ENCODE assay signal across 14 cellular contexts in genomic region chr15:70523192-70523591, GRCh38.
DNase-seq lines count a peak whose midpoint lies in the region; ATAC-seq and TF ChIP-seq lines count a peak whose summit lies in the region.
"Had no signal": no experiment of that assay in that cellular context is flagged by ENCODE, and none has a peak within 500 bp of the region (broad histone marks: within the 10 kb centered on the region; RNA-seq: fewer than 3 reads in every experiment).

No MANE protein-coding gene starts in this region.

- peaks cover 3% of the 10 kb centered on the region for H3K36me3 Mint-ChIP-seq in activated CD4-positive, alpha-beta T cell treated with anti-CD3 and anti-CD28 coated beads for 36 hours (ENCODE audit: low read depth)
- peaks cover 2% of the 10 kb centered on the region for H3K36me3 Mint-ChIP-seq in activated CD4-positive, alpha-beta T cell treated with anti-CD3 and anti-CD28 coated beads, Interleukin-2, amount 10 ng/mL, durations not matched to agents 24 days and 14 days (ENCODE audit: low read depth)
- H3K36me3 Mint-ChIP-seq in H9 (ENCODE audit: insufficient read depth in 1 of 3, low read depth in 3 of 3) = no peaks in the 10 kb centered on the region
- H3K36me3 Mint-ChIP-seq in glutamatergic neuron (ENCODE audit: unreplicated experiment) = peaks cover 9% of the 10 kb centered on the region

- H3K4me2 ChIP-seq in H9 (ENCODE audit: insufficient read depth, insufficient read length, low read length) = no peak overlapping the region

- H3K36me3 ChIP-seq in spleen = no peaks in the 10 kb centered on the region

- H2BK20ac ChIP-seq in H9 (ENCODE audit: low read depth, low read length, poor library complexity, severe bottlenecking) = no peak overlapping the region

- H2AK5ac ChIP-seq in H9 (ENCODE audit: insufficient read length, low read length) = no peak overlapping the region

- no peak overlapping the region for H2BK15ac ChIP-seq in H9 (ENCODE audit: low read depth, low read length)

- H4K8ac ChIP-seq in H9 (replicated peaks; ENCODE audit: insufficient read length, low read depth, low read length) = no peak overlapping the region

- POLR2A ChIA-PET in activated CD4-positive, alpha-beta T cell treated with anti-CD3 and anti-CD28 coated beads for 36 hours (lab: Charles Lee) = no interaction called here

- H3K14ac ChIP-seq in H9 (ENCODE audit: insufficient read depth, low read length) = no peak overlapping the region

- peaks cover 2% of the 10 kb centered on the region for H3K9me3 Mint-ChIP-seq in activated CD4-positive, alpha-beta T cell treated with anti-CD3 and anti-CD28 coated beads for 36 hours (ENCODE audit: low read depth)
- peaks cover 2% of the 10 kb centered on the region for H3K9me3 Mint-ChIP-seq in activated CD4-positive, alpha-beta T cell treated with anti-CD3 and anti-CD28 coated beads, Interleukin-2, amount 10 ng/mL, durations not matched to agents 24 days and 14 days
- H3K9me3 Mint-ChIP-seq in H9 (no peaks in the 10 kb centered on the region), glutamatergic neuron (ENCODE audit: unreplicated experiment) (peaks cover 5% of the 10 kb centered on the region)

- H3K4me3 Mint-ChIP-seq in activated CD4-positive, alpha-beta T cell treated with anti-CD3 and anti-CD28 coated beads for 36 hours = no peak overlapping the region
- H3K4me3 Mint-ChIP-seq in activated CD4-positive, alpha-beta T cell treated with anti-CD3 and anti-CD28 coated beads, Interleukin-2, amount 10 ng/mL, durations not matched to agents 24 days and 14 days = no peak overlapping the region
- H3K4me3 Mint-ChIP-seq in H9 (no peak overlapping the region), glutamatergic neuron (ENCODE audit: unreplicated experiment) (no peak overlapping the region)
- H3K4me3 Mint-ChIP-seq: CD8-positive, alpha-beta T cell had no signal

- H3K9ac ChIP-seq in H9 (ENCODE audit: extremely low read depth, insufficient read length, low read length) = no peak overlapping the region

- H3K79me2 ChIP-seq in H9 (ENCODE audit: insufficient read depth, low read length) = no peaks in the 10 kb centered on the region

- no peak for TF ChIP-seq POLR2A in spleen (IDR thresholded peaks at IDR 0.05)

- H3T11ph ChIP-seq in H9 (ENCODE audit: low read length) = no peak overlapping the region

- no peaks in the 10 kb centered on the region for H3K79me1 ChIP-seq in H9 (ENCODE audit: insufficient read depth, low read depth, low read length, poor library complexity, severe bottlenecking)

- no peaks in the 10 kb centered on the region for H3K23me2 ChIP-seq in H9 (ENCODE audit: insufficient read length, low read depth, low read length, poor library complexity, severe bottlenecking)

- H3K4ac ChIP-seq in H9 (ENCODE audit: low read depth, low read length) = no peak overlapping the region

- H4K5ac ChIP-seq in H9 (ENCODE audit: insufficient read length, low read depth, low read length) = no peak overlapping the region

- H3K4me1 Mint-ChIP-seq in activated CD4-positive, alpha-beta T cell treated with anti-CD3 and anti-CD28 coated beads for 36 hours = peaks cover 33% of the 10 kb centered on the region
- peaks cover 19% of the 10 kb centered on the region for H3K4me1 Mint-ChIP-seq in activated CD4-positive, alpha-beta T cell treated with anti-CD3 and anti-CD28 coated beads, Interleukin-2, amount 10 ng/mL, durations not matched to agents 24 days and 14 days
- peaks cover 36 to 40% of the 10 kb centered on the region in 2 experiments for H3K4me1 Mint-ChIP-seq in H9
- H3K4me1 Mint-ChIP-seq in glutamatergic neuron (ENCODE audit: low read depth, unreplicated experiment) = peaks cover 65% of the 10 kb centered on the region

- no peak overlapping the region for H3K4me3 ChIP-seq in spleen

- H3K9me3 ChIP-seq in H9 (ENCODE audit: control insufficient read depth, low read depth, low read length) = no peaks in the 10 kb centered on the region
- H3K9me3 ChIP-seq in spleen = peaks cover 0 to 5% (median 0%) of the 10 kb centered on the region in 8 donors

- H3K27me3 ChIP-seq in H9 (ENCODE audit: insufficient read depth, low read length) = no peaks in the 10 kb centered on the region; the same call in 1 of the 2 replicates
- H3K27me3 ChIP-seq in spleen (replicated peaks in 1 of 7) = no peaks in the 10 kb centered on the region

- CTCF ChIA-PET in activated CD4-positive, alpha-beta T cell treated with anti-CD3 and anti-CD28 coated beads for 36 hours (lab: Charles Lee) = interaction anchor here (0.7 to 1.2 kb wide), 2 partner anchors 8 to 120 kb away, joined by 4 to 5 read pairs; no protein-coding TSS in a partner anchor

- no peak overlapping the region for H3K18ac ChIP-seq in H9 (ENCODE audit: insufficient read length, low read depth, low read length)

- no peak overlapping the region for H2BK5ac ChIP-seq in H9 (ENCODE audit: insufficient read length, low read length)

- H2BK120ac ChIP-seq in H9 (ENCODE audit: low read depth, low read length, poor library complexity, severe bottlenecking) = no peak overlapping the region

- no peak overlapping the region for H3K23ac ChIP-seq in H9 (ENCODE audit: insufficient read length, low read depth, low read length)

- H3K4me1 ChIP-seq in H9 (ENCODE audit: insufficient read depth, low read length) = no peaks in the 10 kb centered on the region
- peaks cover 4 to 27% (median 16%) of the 10 kb centered on the region in 6 donors for H3K4me1 ChIP-seq in spleen

- TF ChIP-seq CTCF in H9 (conservative IDR thresholded peaks at IDR 0.05) (no peak), glutamatergic neuron (IDR thresholded peaks at IDR 0.05; ENCODE audit: partially characterized antibody, unreplicated experiment) (no peak), spleen (IDR thresholded peaks at IDR 0.05 in 8 of 11, conservative IDR thresholded peaks at IDR 0.05 in 3 of 11) (no peak)

- H3K27ac ChIP-seq in H9 (ENCODE audit: insufficient read length, low read depth, low read length) (no peak overlapping the region), spleen (no peak overlapping the region)
- H3K27ac ChIP-seq: C4-2B had no signal

- ATAC-seq in activated CD4-positive, alpha-beta T cell treated with anti-CD3 and anti-CD28 coated beads for 36 hours = no peak
- ATAC-seq: CD8-positive, alpha-beta T cell; HCT116 had no signal

- intact Hi-C loops in activated CD4-positive, alpha-beta T cell treated with anti-CD3 and anti-CD28 coated beads for 36 hours (cut with DNase I, micrococcal nuclease) = no loop called here
- intact Hi-C loops in activated CD4-positive, alpha-beta T cell treated with anti-CD3 and anti-CD28 coated beads, Interleukin-2, amount 10 ng/mL, durations not matched to agents 24 days and 14 days (cut with micrococcal nuclease) = no loop called here
- intact Hi-C loops in spleen (cut with DNase I; ENCODE audit: low total_unique reads) = no loop called here

- no CpG with 5 or more reads among the region's 5 CpGs for WGBS in H9 (ENCODE audit: extremely low coverage, insufficient read length, low lambda C conversion rate)
- 84 to 95% (median 91%) methylated on average over 5 of the region's 5 CpGs for WGBS in spleen, 5 donors

- no peak overlapping the region for H3K27ac Mint-ChIP-seq in activated CD4-positive, alpha-beta T cell treated with anti-CD3 and anti-CD28 coated beads for 36 hours
- no peak overlapping the region for H3K27ac Mint-ChIP-seq in activated CD4-positive, alpha-beta T cell treated with anti-CD3 and anti-CD28 coated beads, Interleukin-2, amount 10 ng/mL, durations not matched to agents 24 days and 14 days
- H3K27ac Mint-ChIP-seq in H9 (peak overlapping the region in 1 of 3 experiments; percentile 26; a peak in 2 of 7 replicates), glutamatergic neuron (ENCODE audit: unreplicated experiment) (peak overlapping the region; percentile 40)
- H3K27ac Mint-ChIP-seq: CD8-positive, alpha-beta T cell had no signal

- H4K91ac ChIP-seq in H9 (ENCODE audit: insufficient read length, low read depth, low read length) = no peak overlapping the region

- DNase-seq in activated CD4-positive, alpha-beta T cell treated with anti-CD3 and anti-CD28 coated beads for 36 hours = peak; percentile 0
- no peak for DNase-seq in activated CD4-positive, alpha-beta T cell treated with anti-CD3 and anti-CD28 coated beads, Interleukin-2, amount 10 ng/mL, durations not matched to agents 24 days and 14 days
- DNase-seq in H9 (peak; percentile 8), glutamatergic neuron (no peak), spleen (peak; percentile 4), NCI-H748 treated with DMSO at 0.1 percent for 48 hours (lab: John Stamatoyannopoulos, UW) (no peak), NCI-H2107 treated with DMSO at 0.1 percent for 48 hours (lab: John Stamatoyannopoulos, UW; ENCODE audit: unreplicated experiment) (no peak), DMS 273 treated with DMSO at 0.1 percent for 48 hours (lab: John Stamatoyannopoulos, UW) (no peak)
- DNase-seq: 8988T, COR-L47, IMR-90 had no signal

- no peak overlapping the region for H2AFZ ChIP-seq in H9 (ENCODE audit: low read length)

- H3K56ac ChIP-seq in H9 (ENCODE audit: insufficient read length, low read depth, low read length) = no peak overlapping the region

- no peaks in the 10 kb centered on the region for H4K20me1 ChIP-seq in H9 (ENCODE audit: control insufficient read depth, insufficient read depth, insufficient read length)

- peaks cover 4% of the 10 kb centered on the region for H3K27me3 Mint-ChIP-seq in activated CD4-positive, alpha-beta T cell treated with anti-CD3 and anti-CD28 coated beads for 36 hours
- H3K27me3 Mint-ChIP-seq in activated CD4-positive, alpha-beta T cell treated with anti-CD3 and anti-CD28 coated beads, Interleukin-2, amount 10 ng/mL, durations not matched to agents 24 days and 14 days = peaks cover 25% of the 10 kb centered on the region
- H3K27me3 Mint-ChIP-seq in H9 (ENCODE audit: low read depth) (peaks cover under 1% of the 10 kb centered on the region; the same call in 1 of the 2 replicates), glutamatergic neuron (ENCODE audit: unreplicated experiment) (peaks cover 3% of the 10 kb centered on the region)

- H2BK12ac ChIP-seq in H9 (ENCODE audit: insufficient read length, low read depth, low read length) = no peak overlapping the region

Comparison
In these comparisons a context has a peak if more than half of its experiments do, and no peak if none do; other contexts are left out.
1. DNase-seq: peak in activated CD4-positive, alpha-beta T cell treated with anti-CD3 and anti-CD28 coated beads for 36 hours (single experiment), H9 (single experiment) and spleen (single experiment); none in activated CD4-positive, alpha-beta T cell treated with anti-CD3 and anti-CD28 coated beads, Interleukin-2, amount 10 ng/mL, durations not matched to agents 24 days and 14 days (single experiment), glutamatergic neuron (single experiment), NCI-H748 treated with DMSO at 0.1 percent for 48 hours (single experiment), NCI-H2107 treated with DMSO at 0.1 percent for 48 hours (single experiment) and DMS 273 treated with DMSO at 0.1 percent for 48 hours (single experiment).